In the genomic region with DNA sequence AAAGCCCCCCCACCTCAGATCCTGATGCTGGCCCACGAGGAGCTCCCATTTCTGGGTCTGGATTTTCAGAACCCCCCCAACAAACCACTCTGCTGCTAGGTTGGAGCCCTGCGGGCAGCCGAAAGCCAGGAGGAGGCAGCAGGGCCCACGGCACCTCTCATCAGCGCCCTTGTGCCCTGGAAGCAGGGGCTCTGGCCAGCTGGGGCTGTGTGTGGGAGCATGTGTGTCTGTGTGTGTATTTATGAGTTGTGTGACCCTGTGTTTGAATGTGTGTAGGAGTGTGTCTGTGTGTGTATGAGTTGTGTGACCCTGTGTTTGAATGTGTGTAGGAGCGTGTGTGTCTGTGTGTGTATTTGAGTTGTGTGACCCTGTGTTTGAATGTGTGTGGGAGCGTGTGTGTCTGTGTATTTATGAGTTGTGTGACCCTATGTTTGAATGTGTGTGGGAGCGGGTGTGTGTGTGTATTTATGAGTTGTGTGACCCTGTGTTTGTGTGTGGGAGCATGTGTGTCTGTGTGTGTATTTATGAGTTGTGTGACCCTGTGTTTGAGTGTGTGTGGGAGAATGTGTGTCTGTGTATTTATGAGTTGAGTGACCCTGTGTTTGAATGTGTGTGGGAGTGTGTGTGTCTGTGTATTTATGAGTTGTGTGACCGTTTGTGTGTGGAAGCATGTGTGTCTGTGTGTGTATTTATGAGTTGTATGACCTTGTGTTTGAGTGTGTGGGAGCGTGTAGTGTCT, we compare ENCODE assay signal across 16 cellular contexts. TPM values are rescaled to one million over a fixed set of nuclear protein-coding genes. Genes with fewer than 3 reads are reported as not detected.
DNase-seq lines count a peak whose midpoint lies in the region; ATAC-seq and TF ChIP-seq lines count a peak whose summit lies in the region.
"Had no signal": no experiment of that assay in that cellular context is flagged by ENCODE, and none has a peak within 500 bp of the region (broad histone marks: within the 10 kb centered on the region; RNA-seq: fewer than 3 reads in every experiment).

No MANE protein-coding gene starts in this region.

- intact Hi-C loops in activated CD4-positive, alpha-beta T cell treated with anti-CD3 and anti-CD28 coated beads for 36 hours (cut with DNase I, micrococcal nuclease): no loop called here
- intact Hi-C loops in activated B cell treated with CpG ODN at 0.5 μM for 24 hours (cut with micrococcal nuclease): no loop called here

- no peak overlapping the region for H3K4me3 Mint-ChIP-seq in activated CD4-positive, alpha-beta T cell treated with anti-CD3 and anti-CD28 coated beads for 36 hours
- H3K4me3 Mint-ChIP-seq in activated B cell treated with CpG ODN at 0.5 μM for 24 hours (peak overlapping the region; percentile 0), immature natural killer cell (peak overlapping the region in 4 of 5 donors; percentile 8 to 46 (median 28))
- H3K4me3 Mint-ChIP-seq in stimulated activated effector memory CD8-positive, alpha-beta T cell treated with anti-CD3 and anti-CD28 coated beads, Interleukin-12 subunit alpha, Interleukin-12 subunit beta, amount 100 ng/mL, for 72 hours: peak overlapping the region; percentile 64

- ATAC-seq in activated CD4-positive, alpha-beta T cell treated with anti-CD3 and anti-CD28 coated beads for 36 hours: no peak
- ATAC-seq in activated B cell treated with CpG ODN at 0.5 μM for 24 hours (ENCODE audit: low read depth) (no peak), HG03354 (IDR thresholded peaks at IDR 0.05; ENCODE audit: poor library complexity, severe bottlenecking, unreplicated experiment) (no peak)
- ATAC-seq in stimulated activated effector memory CD8-positive, alpha-beta T cell treated with anti-CD3 and anti-CD28 coated beads, Interleukin-12 subunit alpha, Interleukin-12 subunit beta, amount 100 ng/mL, for 72 hours: no peak

- no peaks in the 10 kb centered on the region for H3K9me3 Mint-ChIP-seq in activated CD4-positive, alpha-beta T cell treated with anti-CD3 and anti-CD28 coated beads for 36 hours (ENCODE audit: low read depth)
- H3K9me3 Mint-ChIP-seq in activated B cell treated with CpG ODN at 0.5 μM for 24 hours: no peaks in the 10 kb centered on the region
- no peaks in the 10 kb centered on the region for H3K9me3 Mint-ChIP-seq in immature natural killer cell
- H3K9me3 Mint-ChIP-seq in stimulated activated effector memory CD8-positive, alpha-beta T cell treated with anti-CD3 and anti-CD28 coated beads, Interleukin-12 subunit alpha, Interleukin-12 subunit beta, amount 100 ng/mL, for 72 hours: no peaks in the 10 kb centered on the region

- peaks cover 12% of the 10 kb centered on the region for H3K4me1 Mint-ChIP-seq in activated CD4-positive, alpha-beta T cell treated with anti-CD3 and anti-CD28 coated beads for 36 hours
- H3K4me1 Mint-ChIP-seq in activated B cell treated with CpG ODN at 0.5 μM for 24 hours (peaks cover 15% of the 10 kb centered on the region), immature natural killer cell (peaks cover 14% of the 10 kb centered on the region in 2 donors)
- peaks cover 24% of the 10 kb centered on the region for H3K4me1 Mint-ChIP-seq in stimulated activated effector memory CD8-positive, alpha-beta T cell treated with anti-CD3 and anti-CD28 coated beads, Interleukin-12 subunit alpha, Interleukin-12 subunit beta, amount 100 ng/mL, for 72 hours

- POLR2A ChIA-PET in activated CD4-positive, alpha-beta T cell treated with anti-CD3 and anti-CD28 coated beads for 36 hours (lab: Charles Lee): no interaction called here
- POLR2A ChIA-PET in activated B cell treated with CpG ODN at 0.5 μM for 24 hours (lab: Charles Lee): interaction anchor here (0.6 to 3.1 kb wide), 2 partner anchors 17 to 125 kb away, joined by 3 to 13 read pairs; no protein-coding TSS in a partner anchor

- CTCF ChIA-PET in activated CD4-positive, alpha-beta T cell treated with anti-CD3 and anti-CD28 coated beads for 36 hours (lab: Charles Lee): interaction anchor here (0.7 to 1.8 kb wide), 5 partner anchors 8 to 40 kb away, joined by 3 to 13 read pairs (median 5); no protein-coding TSS in a partner anchor
- CTCF ChIA-PET in activated B cell treated with CpG ODN at 0.5 μM for 24 hours (lab: Charles Lee): interaction anchor here (1.1 to 2.5 kb wide), 3 partner anchors 17 to 40 kb away, joined by 6 to 15 read pairs (median 6); no protein-coding TSS in a partner anchor

- no peaks in the 10 kb centered on the region for H3K36me3 Mint-ChIP-seq in activated CD4-positive, alpha-beta T cell treated with anti-CD3 and anti-CD28 coated beads for 36 hours (ENCODE audit: low read depth)
- H3K36me3 Mint-ChIP-seq in activated B cell treated with CpG ODN at 0.5 μM for 24 hours (ENCODE audit: low read depth): peaks cover 4% of the 10 kb centered on the region
- H3K36me3 Mint-ChIP-seq in immature natural killer cell: no peaks in the 10 kb centered on the region
- peaks cover 11% of the 10 kb centered on the region for H3K36me3 Mint-ChIP-seq in stimulated activated effector memory CD8-positive, alpha-beta T cell treated with anti-CD3 and anti-CD28 coated beads, Interleukin-12 subunit alpha, Interleukin-12 subunit beta, amount 100 ng/mL, for 72 hours

- peaks cover 32% of the 10 kb centered on the region for H3K27me3 Mint-ChIP-seq in activated CD4-positive, alpha-beta T cell treated with anti-CD3 and anti-CD28 coated beads for 36 hours
- H3K27me3 Mint-ChIP-seq in activated B cell treated with CpG ODN at 0.5 μM for 24 hours (peaks cover 21% of the 10 kb centered on the region), immature natural killer cell (ENCODE audit: low read depth in 3 of 3) (peaks cover 11 to 25% (median 12%) of the 10 kb centered on the region in 3 donors)

- TF ChIP-seq CTCF in activated B cell treated with CpG ODN at 0.5 μM for 24 hours (IDR thresholded peaks at IDR 0.05): no peak

- H3K27ac Mint-ChIP-seq in activated CD4-positive, alpha-beta T cell treated with anti-CD3 and anti-CD28 coated beads for 36 hours: peak overlapping the region; percentile 11
- no peak overlapping the region for H3K27ac Mint-ChIP-seq in activated B cell treated with CpG ODN at 0.5 μM for 24 hours
- H3K27ac Mint-ChIP-seq in immature natural killer cell: peak overlapping the region in 2 of 6 donors; percentile 16 to 19
- H3K27ac Mint-ChIP-seq in stimulated activated effector memory CD8-positive, alpha-beta T cell treated with anti-CD3 and anti-CD28 coated beads, Interleukin-12 subunit alpha, Interleukin-12 subunit beta, amount 100 ng/mL, for 72 hours: peak overlapping the region; percentile 5

- no peak for DNase-seq in activated CD4-positive, alpha-beta T cell treated with anti-CD3 and anti-CD28 coated beads for 36 hours
- no peak for DNase-seq in activated CD4-positive, alpha-beta T cell treated with anti-CD3 and anti-CD28 coated beads, Interleukin-2, amount 50 U/mL, for 4 hours
- DNase-seq in activated B cell treated with CpG ODN at 0.5 μM for 24 hours (no peak), immature natural killer cell (no peak), T-helper 1 cell (no peak), GM19240 (ENCODE audit: insufficient read length, low spot score) (no peak)
- no peak for DNase-seq in stimulated activated effector memory CD8-positive, alpha-beta T cell treated with anti-CD3 and anti-CD28 coated beads, Interleukin-12 subunit alpha, Interleukin-12 subunit beta, amount 100 ng/mL, for 72 hours (ENCODE audit: low spot score in 2 of 2)

RNA-seq across cellular contexts. Expression of a gene that starts 18.9 kb away (rescaled TPM):
- total RNA-seq in activated CD4-positive, alpha-beta T cell treated with anti-CD3 and anti-CD28 coated beads for 36 hours: 10 to 100 TPM; 16.2 to 16.5 TPM
- 45.0 and 47.6 TPM in 2 replicates for total RNA-seq in activated B cell treated with CpG ODN at 0.5 μM for 24 hours
- polyA plus RNA-seq in immature natural killer cell: 1 to 10 TPM in 2 of 3 donors, under 1 TPM in 1; 0.95 to 3.5 (median 2.0) TPM
- polyA plus RNA-seq: keratinocyte had no signal

RNA-seq across cellular contexts. Expression of a gene that starts 33.4 kb away (rescaled TPM):
- 10 to 100 TPM; 30.7 to 39.9 TPM for total RNA-seq in activated CD4-positive, alpha-beta T cell treated with anti-CD3 and anti-CD28 coated beads for 36 hours
- 40.9 and 43.1 TPM in 2 replicates for total RNA-seq in activated B cell treated with CpG ODN at 0.5 μM for 24 hours
- polyA plus RNA-seq in immature natural killer cell: 10 to 100 TPM; 20.7 to 26.8 (median 21.3) TPM

RNA-seq across cellular contexts. Expression of a gene that starts 35.4 kb away (rescaled TPM):
- not detected for total RNA-seq in activated CD4-positive, alpha-beta T cell treated with anti-CD3 and anti-CD28 coated beads for 36 hours
- total RNA-seq in activated B cell treated with CpG ODN at 0.5 μM for 24 hours: not detected in 2 replicates
- polyA plus RNA-seq in immature natural killer cell: not detected
- total RNA-seq: aorta, foreskin keratinocyte, GM23248, lower lobe of right lung, OCI-LY7, Right ventricle myocardium inferior, upper lobe of left lung had no signal
- polyA plus RNA-seq: aorta, foreskin keratinocyte, GM23248, keratinocyte had no signal

RNA-seq across cellular contexts. Expression of a gene that starts 45.1 kb away (rescaled TPM):
- total RNA-seq in activated CD4-positive, alpha-beta T cell treated with anti-CD3 and anti-CD28 coated beads for 36 hours: 10 to 100 TPM; 43.7 to 49.7 TPM
- total RNA-seq in activated B cell treated with CpG ODN at 0.5 μM for 24 hours: 79.2 and 89.1 TPM in 2 replicates
- 10 to 100 TPM; 23.1 to 48.8 (median 37.7) TPM for polyA plus RNA-seq in immature natural killer cell
